Comparison of ENCODE assay signal across 22 cellular contexts in the genomic region with DNA sequence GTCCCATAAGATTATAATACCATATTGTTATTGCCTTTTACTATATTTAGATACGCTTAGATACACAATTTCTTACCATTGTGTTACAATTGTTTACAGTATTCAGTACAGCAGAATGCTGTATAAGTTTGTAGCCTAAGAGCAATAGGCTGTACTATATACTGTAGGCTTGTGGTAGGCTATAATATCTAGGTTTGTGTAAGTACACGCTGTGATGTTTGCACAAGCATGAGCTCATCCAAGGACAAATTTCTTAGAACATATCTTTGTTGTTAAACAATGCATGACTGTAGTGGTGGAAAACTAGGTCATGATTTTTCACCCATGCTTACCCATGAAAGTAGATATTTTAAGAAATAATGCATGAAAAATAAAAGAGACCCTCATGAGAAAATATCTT.
"Had no signal": no experiment of that assay in that cellular context is flagged by ENCODE, and none has a peak within 500 bp of the region (broad histone marks: within the 10 kb centered on the region; RNA-seq: fewer than 3 reads in every experiment).

No MANE protein-coding gene starts in this region.

- H3K27ac ChIP-seq: heart left ventricle, sigmoid colon, skin epidermis, testis, tibial nerve, upper lobe of right lung, vagina had no signal

- H3K27ac Mint-ChIP-seq: endodermal cell; naive thymus-derived CD4-positive, alpha-beta T cell; nephron progenitor cell; stimulated activated naive B cell treated with anti-CD40 and anti-IgM and Interleukin-4, amounts not matched to agents 10 μg/mL and 1 μg/mL and 100 μg/mL, for 72 hours; stimulated activated naive CD8-positive, alpha-beta T cell treated with anti-CD3 and anti-CD28 coated beads, Interleukin-15, amount 100 ng/mL, for 72 hours had no signal

- DNase-seq: dermis blood vessel endothelial cell; effector CD4-positive, alpha-beta T cell; endodermal cell; heart left ventricle; hippocampal formation; islet precursor cell; mammary epithelial cell; naive thymus-derived CD4-positive, alpha-beta T cell; nephron progenitor cell; posterior cingulate gyrus; sigmoid colon; stimulated activated CD4-positive, alpha-beta T cell treated with anti-CD3 and anti-CD28 coated beads, Interleukin-2, amount 100 ng/mL, for 24 hours; stimulated activated CD4-positive, alpha-beta T cell treated with anti-CD3 and anti-CD28 coated beads, Interleukin-4, amount 100 ng/mL, for 4 hours; stimulated activated naive B cell treated with anti-CD40 and anti-IgM and Interleukin-4, amounts not matched to agents 10 μg/mL and 1 μg/mL and 100 μg/mL, for 72 hours; stimulated activated naive CD8-positive, alpha-beta T cell treated with anti-CD3 and anti-CD28 coated beads, Interleukin-15, amount 100 ng/mL, for 72 hours; testis; upper lobe of right lung had no signal

- H3K9me3 Mint-ChIP-seq: endodermal cell, nephron progenitor cell had no signal

- H3K4me1 Mint-ChIP-seq: endodermal cell; naive thymus-derived CD4-positive, alpha-beta T cell; nephron progenitor cell; stimulated activated naive B cell treated with anti-CD40 and anti-IgM and Interleukin-4, amounts not matched to agents 10 μg/mL and 1 μg/mL and 100 μg/mL, for 72 hours; stimulated activated naive CD8-positive, alpha-beta T cell treated with anti-CD3 and anti-CD28 coated beads, Interleukin-15, amount 100 ng/mL, for 72 hours had no signal

- H3K27me3 Mint-ChIP-seq: naive thymus-derived CD4-positive, alpha-beta T cell; stimulated activated naive B cell treated with anti-CD40 and anti-IgM and Interleukin-4, amounts not matched to agents 10 μg/mL and 1 μg/mL and 100 μg/mL, for 72 hours; stimulated activated naive CD8-positive, alpha-beta T cell treated with anti-CD3 and anti-CD28 coated beads, Interleukin-15, amount 100 ng/mL, for 72 hours had no signal

- H3K4me3 Mint-ChIP-seq: endodermal cell; naive thymus-derived CD4-positive, alpha-beta T cell; nephron progenitor cell; stimulated activated naive B cell treated with anti-CD40 and anti-IgM and Interleukin-4, amounts not matched to agents 10 μg/mL and 1 μg/mL and 100 μg/mL, for 72 hours; stimulated activated naive CD8-positive, alpha-beta T cell treated with anti-CD3 and anti-CD28 coated beads, Interleukin-15, amount 100 ng/mL, for 72 hours had no signal

- ATAC-seq: esophagus mucosa; heart left ventricle; left lobe of liver; naive thymus-derived CD4-positive, alpha-beta T cell; stimulated activated naive B cell treated with anti-CD40 and anti-IgM and Interleukin-4, amounts not matched to agents 10 μg/mL and 1 μg/mL and 100 μg/mL, for 72 hours; stimulated activated naive CD8-positive, alpha-beta T cell treated with anti-CD3 and anti-CD28 coated beads, Interleukin-15, amount 100 ng/mL, for 72 hours; upper lobe of right lung had no signal

- H3K36me3 Mint-ChIP-seq: naive thymus-derived CD4-positive, alpha-beta T cell; stimulated activated naive B cell treated with anti-CD40 and anti-IgM and Interleukin-4, amounts not matched to agents 10 μg/mL and 1 μg/mL and 100 μg/mL, for 72 hours had no signal

- H3K4me3 ChIP-seq: heart left ventricle, sigmoid colon, skin epidermis, testis, tibial nerve, upper lobe of right lung, vagina had no signal
